In genomic region chr9:98016137-98016680, GRCh38 we compare ENCODE assay signal across 19 cellular contexts.
"Had no signal": no experiment of that assay in that cellular context is flagged by ENCODE, and none has a peak within 500 bp of the region (broad histone marks: within the 10 kb centered on the region; RNA-seq: fewer than 3 reads in every experiment).

No MANE protein-coding gene starts in this region.

- H3K9me3 ChIP-seq: ascending aorta, left lung, stomach, testis, upper lobe of left lung had no signal

- H3K4me3 ChIP-seq: ascending aorta, left lung, stomach, testis, upper lobe of left lung had no signal

- H3K27me3 ChIP-seq: ascending aorta, left lung, stomach, testis, upper lobe of left lung had no signal

- H3K27ac ChIP-seq: ascending aorta, left lung, stomach, testis, upper lobe of left lung, VCaP had no signal

- FAIRE-seq: frontal cortex had no signal

- H3K9me3 Mint-ChIP-seq: activated naive CD4-positive, alpha-beta T cell treated with anti-CD3 and anti-CD28 coated beads, Interleukin-2, amount 50 U/mL, for 24 hours had no signal

- ATAC-seq: left lung, T-helper 17 cell had no signal

- H3K4me1 ChIP-seq: ascending aorta, left lung, stomach, upper lobe of left lung had no signal

- H3K4me3 Mint-ChIP-seq: activated naive CD4-positive, alpha-beta T cell treated with anti-CD3 and anti-CD28 coated beads, Interleukin-2, amount 50 U/mL, for 24 hours; T-helper 17 cell had no signal

- DNase-seq: activated CD8-positive, alpha-beta memory T cell treated with anti-CD3 and anti-CD28 coated beads, Interleukin-2, amount 50 U/mL, for 4 hours; cerebellar nuclear complex; cortex of kidney; effector CD4-positive, alpha-beta T cell; head of caudate nucleus; left lung; mammary epithelial cell; midbrain; occipital lobe; posterior cingulate gyrus; stimulated activated CD4-positive, alpha-beta T cell treated with anti-CD3 and anti-CD28 coated beads, Interleukin-2, amount 100 ng/mL, for 24 hours; stomach; T-helper 17 cell; testis; upper lobe of left lung had no signal

- H3K27me3 Mint-ChIP-seq: activated naive CD4-positive, alpha-beta T cell treated with anti-CD3 and anti-CD28 coated beads, Interleukin-2, amount 50 U/mL, for 24 hours; T-helper 17 cell had no signal
